Comparison of ENCODE assay signal across 8 cellular contexts in the genomic region with DNA sequence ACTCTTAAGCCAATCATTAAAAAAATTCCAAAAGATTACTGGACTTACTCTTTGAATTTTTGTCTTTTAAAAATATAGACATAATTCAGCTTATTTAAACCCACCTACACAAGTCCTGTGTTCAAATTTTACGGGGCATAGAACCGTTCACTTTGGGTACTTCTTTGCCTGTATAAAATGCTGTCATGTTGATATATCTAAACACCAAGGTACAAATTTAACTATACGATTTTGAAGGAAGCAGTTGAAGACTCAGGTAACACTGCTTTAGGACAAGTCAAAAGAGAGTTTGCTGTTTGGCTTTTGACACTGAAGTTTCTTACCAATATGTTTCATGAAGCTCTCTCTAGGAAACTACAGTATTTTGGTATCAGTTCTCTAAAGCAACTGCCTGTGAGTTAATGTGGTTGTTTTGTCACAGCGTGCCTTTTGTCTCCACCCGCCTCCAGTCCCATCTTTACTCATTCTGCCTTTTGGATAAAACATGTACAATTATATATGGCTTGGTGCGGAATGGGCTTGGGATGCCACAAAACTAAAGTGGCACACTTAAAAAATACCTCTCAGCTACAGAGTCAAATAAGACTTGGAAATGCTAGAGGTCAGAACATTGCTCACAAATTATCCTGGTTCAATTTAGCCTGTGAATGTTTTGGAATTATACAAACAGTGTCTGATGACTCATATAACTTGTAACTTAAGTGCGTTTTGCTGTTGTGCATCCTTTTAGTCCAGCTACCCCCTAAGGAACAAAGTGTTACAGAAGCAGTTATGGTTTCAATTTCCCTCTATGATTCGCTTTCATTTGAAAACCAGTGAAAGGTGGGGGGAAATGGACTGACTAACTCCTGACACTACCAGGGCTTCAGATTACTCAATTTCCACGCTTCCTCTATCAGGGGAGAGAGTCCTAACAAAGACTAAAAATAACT. TPM values are rescaled to one million over a fixed set of nuclear protein-coding genes. Genes with fewer than 3 reads are reported as not detected.
DNase-seq lines count a peak whose midpoint lies in the region; ATAC-seq, FAIRE-seq and TF ChIP-seq lines count a peak whose summit lies in the region.

No MANE protein-coding gene starts in this region.

- BruUV-seq in HepG2 (replicated peaks; lab: Mats Ljungman, UMichigan) = no TSS peak

- H3K9me3 ChIP-seq in gastroesophageal sphincter = no peaks in the 10 kb centered on the region
- no peaks in the 10 kb centered on the region for H3K9me3 ChIP-seq in right cardiac atrium (ENCODE audit: control insufficient read depth, low read length)
- H3K9me3 ChIP-seq in HepG2 (ENCODE audit: low read length) = no peaks in the 10 kb centered on the region

- WGBS in gastroesophageal sphincter (ENCODE audit: low coverage in 1 of 2), 2 donors = 45 to 54% methylated on average over 9 of the region's 9 CpGs
- 72% methylated on average over 9 of the region's 9 CpGs for WGBS in right cardiac atrium
- 10% methylated on average over 9 of the region's 9 CpGs for WGBS in HepG2 (ENCODE audit: low lambda C conversion rate)

- H3K4me3 ChIP-seq in gastroesophageal sphincter (no peak overlapping the region), right cardiac atrium (ENCODE audit: low read length) (no peak overlapping the region), HepG2 (replicated peaks in 1 of 3; ENCODE audit: insufficient read depth in 1 of 3, low read depth in 2 of 3, low read length in 3 of 3) (no peak overlapping the region)

- intact Hi-C loops in right cardiac atrium (cut with DNase I) = no loop called here
- intact Hi-C loops in HepG2 (cut with micrococcal nuclease; ENCODE audit: unreplicated experiment) = no loop called here

- H3K4me1 ChIP-seq in gastroesophageal sphincter (no peaks in the 10 kb centered on the region), right cardiac atrium (ENCODE audit: control insufficient read depth, insufficient read depth, low read length) (no peaks in the 10 kb centered on the region), HepG2 (ENCODE audit: insufficient read depth, low read length) (no peaks in the 10 kb centered on the region)

- in situ Hi-C loops in HepG2 (cut with HindIII; ENCODE audit: extremely low pct_ligation_motif_present, low pct_unique_long_range_greater_than_20kb) = no loop called here

- DNase-seq in NOMO-1 (lab: John Stamatoyannopoulos, UW; ENCODE audit: unreplicated experiment in 2 of 2) (peak; percentile 79 to 90), HuH-7 (ENCODE audit: low spot score) (no peak), right cardiac atrium (no peak), HepG2 (ENCODE audit: low spot score) (no peak), activated gamma-delta T cell treated with Interleukin-2 at 50 U/mL for 16 hours (no peak)

- ATAC-seq in GM18867 (IDR thresholded peaks at IDR 0.05; ENCODE audit: unreplicated experiment) (peak; percentile 93), HG02798 (IDR thresholded peaks at IDR 0.05; ENCODE audit: poor library complexity, unreplicated experiment) (peak; percentile 91), gastroesophageal sphincter (peak; percentile 50), right cardiac atrium (no peak), HepG2 (no peak)

- TF ChIP-seq EP300 in gastroesophageal sphincter (IDR thresholded peaks at IDR 0.05) = no peak
- no peak for TF ChIP-seq EP300 in HepG2 (IDR thresholded peaks at IDR 0.05; ENCODE audit: low read depth in 2 of 2, low read length in 2 of 2)
- TF ChIP-seq EP300 in HepG2 (CRISPR knock-in tag; IDR thresholded peaks at IDR 0.05; ENCODE audit: borderline replicate concordance) = no peak

- H2AFZ ChIP-seq in HepG2 (ENCODE audit: low read length) = no peak overlapping the region

- H3K36me3 ChIP-seq in gastroesophageal sphincter (no peaks in the 10 kb centered on the region), HepG2 (replicated peaks in 1 of 2; ENCODE audit: control insufficient read depth in 1 of 2, insufficient read depth in 2 of 2, low read length in 2 of 2) (no peaks in the 10 kb centered on the region)

- POLR2A ChIA-PET in HepG2 (lab: Yijun Ruan, JAX) = no interaction called here

- H4K20me1 ChIP-seq in HepG2 (ENCODE audit: insufficient read depth, low read length) = no peaks in the 10 kb centered on the region

- no peaks in the 10 kb centered on the region for H3K79me2 ChIP-seq in HepG2 (ENCODE audit: insufficient read depth, low read length)

- no peak overlapping the region for H3K9ac ChIP-seq in HepG2 (ENCODE audit: insufficient read depth, low read depth, low read length)

- no peak for TF ChIP-seq RAD21 in HepG2 (CRISPR knock-in tag; IDR thresholded peaks at IDR 0.05)

- H3K27me3 ChIP-seq in gastroesophageal sphincter = no peaks in the 10 kb centered on the region
- H3K27me3 ChIP-seq in right cardiac atrium (ENCODE audit: control insufficient read depth, insufficient read depth) = no peaks in the 10 kb centered on the region
- no peaks in the 10 kb centered on the region for H3K27me3 ChIP-seq in HepG2 (ENCODE audit: control insufficient read depth in 1 of 2, insufficient read depth in 2 of 2, low read length in 2 of 2)

- H3K4me2 ChIP-seq in HepG2 (ENCODE audit: low read depth, low read length) = no peak overlapping the region

- no peak for TF ChIP-seq CTCF in gastroesophageal sphincter (IDR thresholded peaks at IDR 0.05)
- no peak for TF ChIP-seq CTCF in HepG2 (CRISPR knock-in tag; IDR thresholded peaks at IDR 0.05)

- no peak for TF ChIP-seq POLR2A in gastroesophageal sphincter (IDR thresholded peaks at IDR 0.05)
- TF ChIP-seq POLR2A in HepG2 (IDR thresholded peaks at IDR 0.05; ENCODE audit: insufficient read depth in 1 of 2, low read depth in 2 of 2, low read length in 2 of 2) = no peak

- CTCF ChIA-PET in HepG2 (lab: Yijun Ruan, JAX; ENCODE audit: low intra/inter-chr PET ratio, low total read pairs) = no interaction called here

- H3K27ac ChIP-seq in gastroesophageal sphincter (peak overlapping the region in 2 of 4 donors; percentile 7 to 22), right cardiac atrium (ENCODE audit: low read length) (no peak overlapping the region), HepG2 (ENCODE audit: extremely low read length, insufficient read depth, low read length) (no peak overlapping the region)

- FAIRE-seq in HepG2 (lab: Jason Lieb, UNC) = no peak

TF ChIP-seq in HepG2, 621 proteins besides CTCF, POLR2A, EP300 and RAD21:
- TF ChIP-seq KLF12 (CRISPR knock-in tag; IDR thresholded peaks at IDR 0.05; ENCODE audit: borderline replicate concordance) = no peak

RNA-seq across cellular contexts. Expression of a gene that starts 38.7 kb away (rescaled TPM):
- total RNA-seq in gastroesophageal sphincter = under 1 TPM in 2 of 4 donors, not detected in 2; 0.19 to 0.27 TPM
- under 1 TPM; 0.23 to 0.47 (median 0.28) TPM for total RNA-seq in right cardiac atrium
- polyA plus RNA-seq in right cardiac atrium = 0.07 TPM
- total RNA-seq in HepG2 (2016; rRNA removed; fragmentation: Illumina TruSeq; extraction: Trizol) = not detected in 2 replicates
- total RNA-seq in HepG2 (2016; cell fraction: cytosol; rRNA removed; fragmentation: Illumina TruSeq; extraction: Trizol; ENCODE audit: low read depth) = not detected in 2 replicates
- not detected in 2 replicates for total RNA-seq in HepG2 (2016; cell fraction: insoluble cytoplasmic fraction; rRNA removed; fragmentation: Illumina TruSeq; extraction: Trizol)
- not detected in 2 replicates for total RNA-seq in HepG2 (2016; cell fraction: membrane; rRNA removed; fragmentation: Illumina TruSeq; extraction: Trizol)
- total RNA-seq in HepG2 (2016; cell fraction: nucleus; rRNA removed; fragmentation: Illumina TruSeq; extraction: Trizol) = not detected in 2 replicates
- polyA plus RNA-seq in HepG2 (2011; rRNA removed) = 0.04 TPM in 1 of 2 replicates, not detected in the other
- polyA plus RNA-seq in HepG2 (2011; cell fraction: cytosol; rRNA removed) = not detected in 2 replicates
- not detected in 2 replicates for polyA plus RNA-seq in HepG2 (2011; cell fraction: nucleus; rRNA removed)
- 0.20 and 0.32 TPM in 2 replicates for polyA plus RNA-seq in HepG2 (2012)
- not detected in 2 replicates for polyA plus RNA-seq in HepG2 (2016; cell fraction: cytosol; fragmentation: Illumina TruSeq; extraction: Trizol; ENCODE audit: low read depth)
- not detected in 2 replicates for polyA plus RNA-seq in HepG2 (2016; cell fraction: insoluble cytoplasmic fraction; fragmentation: Illumina TruSeq; extraction: Trizol; ENCODE audit: low read depth)
- polyA plus RNA-seq in HepG2 (2016; cell fraction: membrane; fragmentation: Illumina TruSeq; extraction: Trizol; ENCODE audit: low read depth) = not detected in 2 replicates
- not detected in 2 replicates for polyA plus RNA-seq in HepG2 (2016; cell fraction: nucleus; fragmentation: Illumina TruSeq; extraction: Trizol; ENCODE audit: insufficient read depth, low read depth)
- not detected in 2 replicates for polyA minus RNA-seq in HepG2 (2011; rRNA and poly(A)+ RNA removed; ENCODE audit: low replicate concordance)
- not detected in 2 replicates for polyA minus RNA-seq in HepG2 (2011; cell fraction: cytosol; rRNA and poly(A)+ RNA removed)
- under 0.01 TPM in 1 of 2 replicates, not detected in the other for polyA minus RNA-seq in HepG2 (2011; cell fraction: nucleus; rRNA and poly(A)+ RNA removed)

Comparison
In these comparisons a context has a peak if more than half of its experiments do, and no peak if none do; other contexts are left out.
1. ATAC-seq: peak in GM18867 (single experiment), HG02798 (single experiment) and gastroesophageal sphincter (single experiment); none in right cardiac atrium (0 of 2) and HepG2 (single experiment).
2. DNase-seq: peak in NOMO-1 (2 of 2); none in HuH-7 (single experiment), right cardiac atrium (0 of 3), HepG2 (single experiment) and activated gamma-delta T cell treated with Interleukin-2 at 50 U/mL for 16 hours (single experiment).